Comparison of ENCODE assay signal across 15 cellular contexts in the genomic region with DNA sequence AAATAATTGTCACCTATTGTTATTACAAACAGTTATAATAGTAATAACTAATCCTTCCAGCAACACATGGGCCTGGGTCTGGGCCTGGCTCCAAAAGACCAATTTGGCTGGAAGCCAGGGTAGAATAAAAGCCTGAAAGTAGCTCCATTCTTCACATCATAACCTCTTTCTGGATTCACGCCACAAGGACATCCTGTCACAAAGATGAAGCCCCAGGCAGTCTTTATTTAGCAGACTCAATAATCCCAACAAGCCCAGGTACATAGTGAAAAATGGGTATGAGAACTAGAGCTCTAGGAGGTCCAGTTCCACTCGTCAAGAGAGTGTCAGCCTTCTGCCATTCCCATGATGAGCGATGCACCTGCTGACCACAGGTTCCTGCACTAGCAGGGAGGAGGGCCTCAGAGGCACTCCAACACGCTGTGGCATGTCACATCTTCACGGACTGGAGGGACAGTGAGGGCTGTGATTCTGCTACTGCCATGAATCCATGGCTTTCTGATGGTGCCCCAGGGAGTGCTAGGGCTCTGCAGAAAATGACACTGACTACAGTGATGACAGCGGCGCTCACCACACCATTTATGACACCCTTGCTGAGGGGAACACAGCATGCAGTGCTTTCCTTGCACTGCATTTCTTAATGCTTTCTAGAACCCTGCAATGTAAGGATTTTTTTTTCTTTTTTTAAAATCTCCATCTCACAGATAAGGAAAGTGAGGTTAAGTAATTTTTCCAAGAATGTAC.
A peak's percentile ranks its signal among the peaks of the same experiment; 100 is the strongest.
DNase-seq lines count a peak whose midpoint lies in the region; FAIRE-seq and TF ChIP-seq lines count a peak whose summit lies in the region.
"Had no signal": no experiment of that assay in that cellular context is flagged by ENCODE, and none has a peak within 500 bp of the region (broad histone marks: within the 10 kb centered on the region; RNA-seq: fewer than 3 reads in every experiment).

No MANE protein-coding gene starts in this region.

- no peak overlapping the region for H3K4me3 ChIP-seq in HAP-1
- H3K4me3 ChIP-seq in tibial nerve: no peak overlapping the region
- no peak overlapping the region for H3K4me3 ChIP-seq in osteoblast (ENCODE audit: insufficient read depth, low read length)
- H3K4me3 ChIP-seq: BLaER1, breast epithelium, tibial artery had no signal

- H3K36me3 ChIP-seq in HAP-1 (replicated peaks): no peaks in the 10 kb centered on the region
- H3K36me3 ChIP-seq in tibial nerve: no peaks in the 10 kb centered on the region
- H3K36me3 ChIP-seq in osteoblast (ENCODE audit: insufficient read depth, low read length): peaks cover 4% of the 10 kb centered on the region
- H3K36me3 ChIP-seq: BLaER1, breast epithelium, tibial artery had no signal

- TF ChIP-seq CTCF in tibial nerve (IDR thresholded peaks at IDR 0.05) (no peak), osteoblast (IDR thresholded peaks at IDR 0.05; ENCODE audit: extremely low read depth, low read depth, low read length) (no peak)

- no peak for TF ChIP-seq EP300 in tibial nerve (IDR thresholded peaks at IDR 0.05)

- H3K9me3 ChIP-seq in HAP-1 (no peaks in the 10 kb centered on the region), tibial nerve (no peaks in the 10 kb centered on the region), osteoblast (ENCODE audit: low read depth, low read length) (no peaks in the 10 kb centered on the region)
- H3K9me3 ChIP-seq: BLaER1, breast epithelium, tibial artery had no signal

- H3K27me3 ChIP-seq in HAP-1 (ENCODE audit: low read depth) (no peaks in the 10 kb centered on the region), tibial nerve (no peaks in the 10 kb centered on the region), osteoblast (ENCODE audit: insufficient read depth, low read length) (no peaks in the 10 kb centered on the region)
- H3K27me3 ChIP-seq: BLaER1, breast epithelium, tibial artery had no signal

- no peak overlapping the region for H2AFZ ChIP-seq in osteoblast (ENCODE audit: low read length)

- H3K27ac ChIP-seq in tibial nerve: no peak overlapping the region
- no peak overlapping the region for H3K27ac ChIP-seq in osteoblast (ENCODE audit: low read depth, low read length)
- H3K27ac ChIP-seq: BLaER1, breast epithelium, tibial artery had no signal

- no peak for FAIRE-seq in GM12891 (lab: Jason Lieb, UNC)
- FAIRE-seq: TTC549 had no signal

- in situ Hi-C loops in HAP-1 (cut with MboI; ENCODE audit: low sequenced_read_pairs): no loop called here

- H3K4me1 ChIP-seq in HAP-1: no peaks in the 10 kb centered on the region
- peaks cover 0 to 7% (median 0%) of the 10 kb centered on the region in 4 donors for H3K4me1 ChIP-seq in tibial nerve
- peaks cover 42% of the 10 kb centered on the region for H3K4me1 ChIP-seq in osteoblast (ENCODE audit: insufficient read depth, low read length)
- H3K4me1 ChIP-seq: breast epithelium, tibial artery had no signal

- H4K20me1 ChIP-seq in osteoblast (ENCODE audit: insufficient read depth, low read length): peaks cover 33% of the 10 kb centered on the region
- H4K20me1 ChIP-seq: BLaER1 had no signal

- DNase-seq in HAP-1 (ENCODE audit: low spot score in 2 of 2) (peak; percentile 12 to 16), NCI-H1694 (lab: John Stamatoyannopoulos, UW) (peak; percentile 34), NCI-H345 treated with DMSO at 0.1 percent for 48 hours (lab: John Stamatoyannopoulos, UW; ENCODE audit: unreplicated experiment) (peak; percentile 99), cerebellar cortex (ENCODE audit: low spot score) (peak; percentile 81), tibial nerve (ENCODE audit: low spot score in 2 of 2) (no peak), osteoblast (ENCODE audit: insufficient read length, low spot score, missing footprints) (no peak), GM12891 (ENCODE audit: insufficient read length, low spot score) (no peak)
- no peak for DNase-seq in activated naive CD4-positive, alpha-beta T cell (lab: John Stamatoyannopoulos, UW)
- DNase-seq: activated CD4-positive, alpha-beta T cell treated with anti-CD3 and anti-CD28 coated beads, Interleukin-2, amount 50 U/mL, for 48 hours; activated naive CD8-positive, alpha-beta T cell treated with anti-CD3 and anti-CD28 coated beads for 36 hours; activated T-cell treated with anti-CD3 and anti-CD28 coated beads, Interleukin-2, amount 50 U/mL, for 4 hours; tibial artery had no signal

- WGBS in tibial nerve, 2 donors: 53 to 73% methylated on average over 7 of the region's 7 CpGs

- H3K79me2 ChIP-seq in osteoblast (ENCODE audit: insufficient read depth, low read length): peaks cover 18% of the 10 kb centered on the region

- TF ChIP-seq POLR2A in tibial nerve (IDR thresholded peaks at IDR 0.05) (no peak), GM12891 (IDR thresholded peaks at IDR 0.05; ENCODE audit: low read depth, low read length) (no peak)

- no peak overlapping the region for H3K4me2 ChIP-seq in osteoblast (ENCODE audit: insufficient read depth, low read length)
- H3K4me2 ChIP-seq: BLaER1 had no signal

TF ChIP-seq in GM12891, 5 proteins besides CTCF, POLR2A, EP300 and RAD21:
- TF ChIP-seq POLR2AphosphoS5 (IDR thresholded peaks at IDR 0.05; ENCODE audit: low read depth, low read length) (no peak), SPI1 (IDR thresholded peaks at IDR 0.05; ENCODE audit: low read depth, low read length) (no peak), POU2F2 (IDR thresholded peaks at IDR 0.05; ENCODE audit: low read depth, low read length) (no peak), TAF1 (IDR thresholded peaks at IDR 0.05; ENCODE audit: low read depth, low read length) (no peak), PAX5 (IDR thresholded peaks at IDR 0.05; ENCODE audit: insufficient read depth, low read length, severe bottlenecking) (no peak)

Comparison
In these comparisons a context has a peak if more than half of its experiments do, and no peak if none do; other contexts are left out.
1. DNase-seq: peak in HAP-1 (2 of 2), NCI-H1694 (single experiment), NCI-H345 treated with DMSO at 0.1 percent for 48 hours (single experiment) and cerebellar cortex (single experiment); none in tibial nerve (0 of 2), osteoblast (single experiment), GM12891 (single experiment) and activated naive CD4-positive, alpha-beta T cell (0 of 4).